ENCODE assay signal across 26 cellular contexts in genomic region chr16:1007284-1007850, GRCh38. TPM values are rescaled to one million over a fixed set of nuclear protein-coding genes. Genes with fewer than 3 reads are reported as not detected.
A peak's percentile ranks its signal among the peaks of the same experiment; 100 is the strongest.
DNase-seq lines count a peak whose midpoint lies in the region; ATAC-seq, FAIRE-seq and TF ChIP-seq lines count a peak whose summit lies in the region.
"Had no signal": no experiment of that assay in that cellular context is flagged by ENCODE, and none has a peak within 500 bp of the region (broad histone marks: within the 10 kb centered on the region; RNA-seq: fewer than 3 reads in every experiment).

No MANE protein-coding gene starts in this region.

- RAD21 ChIA-PET in HCT116 (lab: Charles Lee; ENCODE audit: low non-redundant PET in 1 of 2, low total read pairs in 2 of 2, uncharacterized antibody in 2 of 2, unreplicated experiment in 2 of 2) = no interaction called here

- H3K27me3 Mint-ChIP-seq in T-helper 2 cell treated with Interferon-gamma antibody and Interleukin-4, amounts not matched to agents 5 μg/mL and 100 μg/mL, for 36 hours (ENCODE audit: low read depth) = peaks cover 7% of the 10 kb centered on the region

- H3K4me3 ChIP-seq in A549 (no peak overlapping the region), HCT116 (replicated peaks in 1 of 2; ENCODE audit: low read depth in 1 of 2, low read length in 2 of 2) (no peak overlapping the region)
- H3K4me3 ChIP-seq: GM12878, GM23338 had no signal

- no peaks in the 10 kb centered on the region for H3K9me3 Mint-ChIP-seq in T-helper 2 cell treated with Interferon-gamma antibody and Interleukin-4, amounts not matched to agents 5 μg/mL and 100 μg/mL, for 36 hours
- H3K9me3 Mint-ChIP-seq: GM23338, T-cell had no signal

- no peaks in the 10 kb centered on the region for H4K20me1 ChIP-seq in HCT116 (ENCODE audit: insufficient read depth)

- H3K4me3 Mint-ChIP-seq in T-helper 2 cell treated with Interferon-gamma antibody and Interleukin-4, amounts not matched to agents 5 μg/mL and 100 μg/mL, for 36 hours = no peak overlapping the region
- H3K4me3 Mint-ChIP-seq: GM23338, T-cell had no signal

- FAIRE-seq in A549 (lab: Jason Lieb, UNC) = no peak
- FAIRE-seq: A204.1, GM12878 had no signal

- H3K27ac ChIP-seq in A549 (peak overlapping the region in 1 of 2 experiments; percentile 53; a peak in 3 of 6 replicates), HCT116 (ENCODE audit: low read depth, low read length) (no peak overlapping the region), RWPE1 (no peak overlapping the region)

- intact Hi-C loops in HCT116 (cut with micrococcal nuclease) = no loop called here

- peak in 1 of 2 experiments; percentile 22; a peak in 2 of 6 replicates for ATAC-seq in A549
- ATAC-seq in HCT116 = peak; percentile 29
- ATAC-seq in HG02571 (IDR thresholded peaks at IDR 0.05; ENCODE audit: unreplicated experiment) = no peak
- no peak for ATAC-seq in GM18861 (IDR thresholded peaks at IDR 0.05; ENCODE audit: unreplicated experiment)
- ATAC-seq: GM12878, GM23338, SK-N-SH treated with all-trans-retinoic acid at 6 μM for 48 hours, T-cell had no signal

- H2AFZ ChIP-seq in HCT116 (ENCODE audit: low read depth, low read length, poor library complexity, severe bottlenecking) = no peak overlapping the region
- H2AFZ ChIP-seq: GM23338 had no signal

- no peaks in the 10 kb centered on the region for H3K79me2 ChIP-seq in HCT116 (ENCODE audit: insufficient read depth, low read length)

- no peak for TF ChIP-seq EP300 in A549 (IDR thresholded peaks at IDR 0.05)

- no peaks in the 10 kb centered on the region for H3K9me3 ChIP-seq in A549
- H3K9me3 ChIP-seq in HCT116 (ENCODE audit: control insufficient read depth in 1 of 2, insufficient read depth in 1 of 2, low read depth in 1 of 2, low read length in 2 of 2) = no peaks in the 10 kb centered on the region
- H3K9me3 ChIP-seq: BE2C had no signal

- TF ChIP-seq RAD21 in A549 (conservative IDR thresholded peaks at IDR 0.05 in 1 of 2, IDR thresholded peaks at IDR 0.05 in 1 of 2) = no peak
- no peak for TF ChIP-seq RAD21 in HCT116 (IDR thresholded peaks at IDR 0.05; ENCODE audit: low read depth)

- TF ChIP-seq POLR2A in A549 (IDR thresholded peaks at IDR 0.05; ENCODE audit: low read length) (no peak), HCT116 (IDR thresholded peaks at IDR 0.05; ENCODE audit: borderline replicate concordance, extremely low read depth, insufficient read depth, insufficient read length) (no peak)

- H3K27me3 ChIP-seq in HCT116 (ENCODE audit: insufficient read depth, low read length) = peaks cover 45% of the 10 kb centered on the region

- 39% methylated on average over 9 of the region's 16 CpGs for WGBS in A549 (ENCODE audit: missing lambda C conversion rate)

- H3K9me2 ChIP-seq in HCT116 (ENCODE audit: insufficient read depth) = no peaks in the 10 kb centered on the region

- peak overlapping the region; percentile 21; the same call in 2 of the 3 replicates for H3K4me2 ChIP-seq in A549
- H3K4me2 ChIP-seq in HCT116 (ENCODE audit: low read length) = peak overlapping the region; percentile 42
- H3K4me2 ChIP-seq: GM23338 had no signal

- no TSS peak for BruUV-seq in HCT116 (replicated peaks; lab: Mats Ljungman, UMichigan)

- peak in 1 of 2 experiments; percentile 58 for DNase-seq in A549 (ENCODE audit: low read depth in 1 of 2, low spot score in 1 of 2)
- DNase-seq in HCT116 (ENCODE audit: low read depth, low spot score) = no peak
- peak; percentile 29 for DNase-seq in RWPE1 (ENCODE audit: low spot score)
- peak; percentile 45 for DNase-seq in myocyte (ENCODE audit: low read depth)
- DNase-seq in HEK293T (ENCODE audit: extremely low spot score) = no peak
- DNase-seq in T-helper 2 cell treated with Interferon-gamma antibody and Interleukin-4, amounts not matched to agents 5 μg/mL and 100 μg/mL, for 36 hours (ENCODE audit: low spot score) = no peak
- DNase-seq: BE2C, DMS 273 treated with DMSO at 0.1 percent for 48 hours, DMS79 treated with DMSO at 0.1 percent for 48 hours, KG1, NCI-H1105, NCI-H146, NCI-H2029, NCI-H2171, NCI-H345, NCI-H524, NCI-H774, RPMI8226, T-cell had no signal

- H3K36me3 Mint-ChIP-seq in T-helper 2 cell treated with Interferon-gamma antibody and Interleukin-4, amounts not matched to agents 5 μg/mL and 100 μg/mL, for 36 hours (ENCODE audit: low read depth) = no peaks in the 10 kb centered on the region
- H3K36me3 Mint-ChIP-seq: T-cell had no signal

- no peaks in the 10 kb centered on the region for H3K36me3 ChIP-seq in HCT116 (ENCODE audit: control insufficient read depth in 1 of 2, insufficient read depth in 2 of 2, low read length in 2 of 2)
- H3K36me3 ChIP-seq: BE2C had no signal

- H3K9ac ChIP-seq in HCT116 (ENCODE audit: low read length) = no peak overlapping the region

- no peak overlapping the region for H3K27ac Mint-ChIP-seq in T-helper 2 cell treated with Interferon-gamma antibody and Interleukin-4, amounts not matched to agents 5 μg/mL and 100 μg/mL, for 36 hours
- H3K27ac Mint-ChIP-seq: GM23338 had no signal

- CTCF ChIA-PET in A549 (lab: Yijun Ruan, JAX) = interaction anchor here (0.6 to 4.3 kb wide), 5 partner anchors 11 to 49 kb away, joined by 3 to 32 read pairs (median 4); no protein-coding TSS in a partner anchor
- CTCF ChIA-PET in HCT116 (lab: Charles Lee) = no interaction called here
- CTCF ChIA-PET in RWPE1 (lab: Yijun Ruan, JAX) = no interaction called here
- CTCF ChIA-PET in HEK293T (lab: Yijun Ruan, JAX) = no interaction called here

- H3K4me1 Mint-ChIP-seq in T-helper 2 cell treated with Interferon-gamma antibody and Interleukin-4, amounts not matched to agents 5 μg/mL and 100 μg/mL, for 36 hours (ENCODE audit: low read depth) = peaks cover 7% of the 10 kb centered on the region
- H3K4me1 Mint-ChIP-seq: GM23338 had no signal

- TF ChIP-seq CTCF in A549 (IDR thresholded peaks at IDR 0.05) (no peak), HCT116 (IDR thresholded peaks at IDR 0.05 in 2 of 3, conservative IDR thresholded peaks at IDR 0.05 in 1 of 3; ENCODE audit: borderline replicate concordance in 1 of 3, insufficient read depth in 1 of 3, low read depth in 2 of 3, low read length in 2 of 3) (no peak), RWPE1 (conservative IDR thresholded peaks at IDR 0.05; ENCODE audit: low read depth) (no peak)

- H3K4me1 ChIP-seq in A549 = peaks cover 38% of the 10 kb centered on the region
- peaks cover 19 to 33% of the 10 kb centered on the region in 2 experiments for H3K4me1 ChIP-seq in HCT116 (ENCODE audit: control insufficient read depth in 1 of 2, insufficient read depth in 2 of 2, low read length in 2 of 2)

- POLR2A ChIA-PET in A549 (lab: Yijun Ruan, JAX) (no interaction called here), HCT116 (lab: Charles Lee) (no interaction called here), RWPE1 (lab: Yijun Ruan, JAX; ENCODE audit: low non-redundant PET) (interaction anchor here (0.6 kb wide), 1 partner anchor 28 kb away, joined by 3 read pairs; no protein-coding TSS in a partner anchor), HEK293T (lab: Yijun Ruan, JAX) (no interaction called here)

TF ChIP-seq in A549, 52 proteins besides CTCF, POLR2A, EP300 and RAD21:
- TF ChIP-seq ZSCAN20 (CRISPR knock-in tag; IDR thresholded peaks at IDR 0.05) (no peak), FOSL2 (IDR thresholded peaks at IDR 0.05) (no peak), FOSL2 (CRISPR knock-in tag; IDR thresholded peaks at IDR 0.05) (peak; percentile 14; the same call in 1 of the 2 replicates)

TF ChIP-seq in HCT116, 20 proteins besides CTCF, POLR2A, EP300 and RAD21:
- TF ChIP-seq JUND (IDR thresholded peaks at IDR 0.05) = no peak
- no peak for TF ChIP-seq FOSL1 (IDR thresholded peaks at IDR 0.05; ENCODE audit: low read depth)
- TF ChIP-seq SP1 (IDR thresholded peaks at IDR 0.05; ENCODE audit: low read depth) = no peak

TF ChIP-seq in HEK293T, 16 proteins besides CTCF, POLR2A, EP300 and RAD21:
- no peak for TF ChIP-seq SP1 (IDR thresholded peaks at IDR 0.05)

RNA-seq across cellular contexts. Expression of gene SOX8, which starts 25.8 kb away (rescaled TPM):
- 0.06 and 0.07 TPM in 2 replicates for polyA plus RNA-seq in A549 (2011; rRNA removed)
- polyA plus RNA-seq in A549 (2012; cell fraction: cytosol; rRNA removed) = 0.15 and 0.26 TPM in 2 replicates
- polyA plus RNA-seq in A549 (2012; cell fraction: nucleus; rRNA removed) = 0.31 and 0.41 TPM in 2 replicates
- 0.12 to 0.22 TPM (median 0.14 TPM) in 3 replicates for polyA plus RNA-seq in A549 (2017; fragmentation: RNase III; extraction: RNeasy Plus Mini Kit Qiagen cat#74134 plus additional on column Dnase treatment)
- not detected in 2 replicates for polyA minus RNA-seq in A549 (2011; rRNA and poly(A)+ RNA removed)
- 5.2 TPM for total RNA-seq in HCT116 (2021; ENCODE audit: unreplicated experiment)
- polyA plus RNA-seq in HCT116 (2012) = 3.1 and 3.8 TPM in 2 replicates
- 53.9 and 116 TPM in 2 replicates for total RNA-seq in myocyte
- 18.8 TPM for polyA plus RNA-seq in myocyte (2012)
- total RNA-seq: GM12878, HT1080 had no signal
- polyA plus RNA-seq: GM12878 had no signal

RNA-seq across cellular contexts. Expression of gene LMF1, which starts 36.6 kb away (rescaled TPM):
- polyA plus RNA-seq in A549 (2011; rRNA removed) (10.9 and 16.0 TPM in 2 replicates), A549 (2017; fragmentation: RNase III; extraction: RNeasy Plus Mini Kit Qiagen cat#74134 plus additional on column Dnase treatment) (8.5 to 10.6 TPM (median 8.8 TPM) in 3 replicates)
- 4.1 and 7.4 TPM in 2 replicates for polyA plus RNA-seq in A549 (2012; cell fraction: cytosol; rRNA removed)
- polyA plus RNA-seq in A549 (2012; cell fraction: nucleus; rRNA removed) = 25.0 and 30.2 TPM in 2 replicates
- polyA minus RNA-seq in A549 (2011; rRNA and poly(A)+ RNA removed) = 33.5 and 56.4 TPM in 2 replicates
- total RNA-seq in HCT116 (2021; ENCODE audit: unreplicated experiment) (12.8 TPM), myocyte (67.9 and 74.3 TPM in 2 replicates)
- polyA plus RNA-seq in HCT116 (2012) = 17.9 and 18.6 TPM in 2 replicates
- polyA plus RNA-seq in myocyte (2012) = 39.2 TPM
- total RNA-seq: HT1080 had no signal

Comparison
In these comparisons a context has a peak if more than half of its experiments do, and no peak if none do; other contexts are left out.
1. DNase-seq: peak in RWPE1 (single experiment) and myocyte (single experiment); none in HCT116 (single experiment), HEK293T (single experiment) and T-helper 2 cell treated with Interferon-gamma antibody and Interleukin-4, amounts not matched to agents 5 μg/mL and 100 μg/mL, for 36 hours (single experiment).